Comparison of ENCODE assay signal across 20 cellular contexts in the genomic region with DNA sequence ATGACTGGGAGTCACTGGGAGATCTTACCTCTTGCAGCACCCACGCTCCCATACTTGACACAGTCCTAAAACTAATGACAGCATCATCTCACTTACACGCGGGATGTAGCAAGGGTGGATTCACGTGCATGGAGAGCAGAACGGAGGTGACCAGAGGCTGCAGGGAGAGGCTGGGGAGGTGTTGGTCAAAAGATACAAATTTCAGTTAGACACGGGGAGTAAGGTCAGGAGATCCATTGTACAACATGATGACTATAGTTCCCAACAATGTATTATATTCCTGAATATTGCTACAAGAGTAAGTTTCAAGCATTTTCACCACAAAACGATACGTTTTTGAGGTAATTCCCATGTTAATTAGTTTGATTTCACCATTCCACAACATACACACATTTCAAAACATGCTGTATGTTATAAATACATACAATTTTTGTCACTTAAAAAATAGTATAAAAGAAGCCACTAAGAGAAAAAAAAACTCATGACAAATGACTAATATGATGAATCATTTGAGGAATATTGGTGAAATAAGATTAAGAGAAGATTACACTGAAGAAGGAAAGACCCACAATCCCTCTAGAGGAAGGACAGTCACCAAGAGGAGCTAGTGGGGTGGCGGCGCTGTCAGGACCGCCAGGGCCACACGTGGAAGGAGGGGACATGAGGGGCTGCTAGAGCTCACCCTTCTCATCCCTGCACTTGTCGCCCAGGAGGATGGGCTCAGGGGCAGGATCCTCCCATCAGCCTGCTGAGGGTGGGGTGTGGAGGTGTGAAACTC. TPM values are rescaled to one million over a fixed set of nuclear protein-coding genes. Genes with fewer than 3 reads are reported as not detected.
DNase-seq lines count a peak whose midpoint lies in the region; FAIRE-seq and TF ChIP-seq lines count a peak whose summit lies in the region.
"Had no signal": no experiment of that assay in that cellular context is flagged by ENCODE, and none has a peak within 500 bp of the region (broad histone marks: within the 10 kb centered on the region; RNA-seq: fewer than 3 reads in every experiment).

No MANE protein-coding gene starts in this region.

- no peak overlapping the region for H3K9ac ChIP-seq in endodermal cell (ENCODE audit: extremely low read depth, low read length, poor library complexity, severe bottlenecking)

- H3K4me3 Mint-ChIP-seq in endodermal cell: no peak overlapping the region
- H3K4me3 Mint-ChIP-seq: activated B cell treated with CpG ODN at 0.5 μM for 24 hours; activated naive CD4-positive, alpha-beta T cell treated with anti-CD3 and anti-CD28 coated beads for 36 hours; CD4-positive, alpha-beta T cell; effector memory CD8-positive, alpha-beta T cell; immature natural killer cell had no signal

- no peak for TF ChIP-seq EP300 in esophagus muscularis mucosa (IDR thresholded peaks at IDR 0.05)

- H3K27ac ChIP-seq in esophagus muscularis mucosa (replicated peaks in 1 of 4): no peak overlapping the region
- no peak overlapping the region for H3K27ac ChIP-seq in endodermal cell (ENCODE audit: low read depth, low read length)
- H3K27ac ChIP-seq: coronary artery, left ventricle myocardium inferior, psoas muscle had no signal

- H3K36me3 ChIP-seq in esophagus muscularis mucosa (no peaks in the 10 kb centered on the region), endodermal cell (ENCODE audit: control insufficient read depth, insufficient read depth, low read length) (no peaks in the 10 kb centered on the region)
- H3K36me3 ChIP-seq: left ventricle myocardium inferior had no signal

- no peaks in the 10 kb centered on the region for H3K36me3 Mint-ChIP-seq in endodermal cell (ENCODE audit: low read depth)

- peak; percentile 87 for FAIRE-seq in urothelium cell line (lab: Jason Lieb, UNC)

- no peak for TF ChIP-seq POLR2A in esophagus muscularis mucosa (IDR thresholded peaks at IDR 0.05; ENCODE audit: low read depth)

- H3K27ac Mint-ChIP-seq in endodermal cell: no peak overlapping the region
- H3K27ac Mint-ChIP-seq: activated B cell treated with CpG ODN at 0.5 μM for 24 hours; activated naive CD4-positive, alpha-beta T cell treated with anti-CD3 and anti-CD28 coated beads for 36 hours; CD4-positive, alpha-beta T cell; effector memory CD8-positive, alpha-beta T cell; immature natural killer cell had no signal

- WGBS in esophagus muscularis mucosa: 84% methylated on average over 13 of the region's 13 CpGs
- WGBS in endodermal cell (ENCODE audit: insufficient coverage in 1 of 2, insufficient read length in 1 of 2), 2 experiments: 86 to 94% methylated on average over 6 to 13 of the region's 13 CpGs

- H3K4me3 ChIP-seq in esophagus muscularis mucosa: no peak overlapping the region
- no peak overlapping the region for H3K4me3 ChIP-seq in endodermal cell (ENCODE audit: low read length)
- H3K4me3 ChIP-seq: coronary artery, left ventricle myocardium inferior, psoas muscle had no signal

- no peaks in the 10 kb centered on the region for H3K4me1 Mint-ChIP-seq in endodermal cell
- H3K4me1 Mint-ChIP-seq: activated B cell treated with CpG ODN at 0.5 μM for 24 hours, immature natural killer cell had no signal

- H3K27me3 Mint-ChIP-seq in endodermal cell (ENCODE audit: insufficient read depth): no peaks in the 10 kb centered on the region

- no peaks in the 10 kb centered on the region for H3K9me3 ChIP-seq in esophagus muscularis mucosa
- peaks cover 5% of the 10 kb centered on the region for H3K9me3 ChIP-seq in endodermal cell (ENCODE audit: control insufficient read depth, low read length)

- intact Hi-C loops in esophagus muscularis mucosa (cut with DNase I): no loop called here

- H3K27me3 ChIP-seq in esophagus muscularis mucosa (no peaks in the 10 kb centered on the region), endodermal cell (ENCODE audit: control insufficient read depth, insufficient read depth, low read length, poor library complexity, severe bottlenecking) (no peaks in the 10 kb centered on the region)

- H3K9me3 Mint-ChIP-seq in endodermal cell: peaks cover 13% of the 10 kb centered on the region

- peaks cover 0 to 10% (median 0%) of the 10 kb centered on the region in 4 donors for H3K4me1 ChIP-seq in esophagus muscularis mucosa
- H3K4me1 ChIP-seq in endodermal cell (ENCODE audit: control insufficient read depth, insufficient read depth, low read length): no peaks in the 10 kb centered on the region
- H3K4me1 ChIP-seq: left ventricle myocardium inferior, psoas muscle had no signal

- TF ChIP-seq CTCF in esophagus muscularis mucosa (IDR thresholded peaks at IDR 0.05) (no peak), endodermal cell (conservative IDR thresholded peaks at IDR 0.05) (no peak)

- peak; percentile 42 for DNase-seq in HCEC 1CT
- peak; percentile 18 for DNase-seq in RKO (ENCODE audit: low spot score)
- DNase-seq in esophagus muscularis mucosa (ENCODE audit: extremely low spot score): peak; percentile 72
- DNase-seq in urothelium cell line (ENCODE audit: low spot score): no peak
- DNase-seq in endodermal cell: no peak
- DNase-seq in AML-193 (lab: John Stamatoyannopoulos, UW): no peak
- DNase-seq in AG08396 (ENCODE audit: low spot score): no peak
- DNase-seq: activated B cell treated with CpG ODN at 0.5 μM for 24 hours; activated naive CD4-positive, alpha-beta T cell treated with anti-CD3 and anti-CD28 coated beads for 36 hours; CD4-positive, alpha-beta T cell; effector memory CD8-positive, alpha-beta T cell; GOT3; hypothalamus; immature natural killer cell; left ventricle myocardium inferior; NCI-H446 treated with DMSO at 0.1 percent for 48 hours; psoas muscle; SHP77; stimulated activated naive CD4-positive, alpha-beta T cell treated with Interleukin-2 at 50 U/mL for 16 hours had no signal

RNA-seq across cellular contexts. Expression of a gene that starts 49.4 kb away (rescaled TPM):
- total RNA-seq in esophagus muscularis mucosa: 100 to 1,000 TPM in 2 of 4 donors, 10 to 100 TPM in 2; 79.3 to 125 (median 110) TPM
- total RNA-seq in endodermal cell: 1 to 10 TPM; 5.0 to 5.8 TPM
- polyA plus RNA-seq in endodermal cell (2013, experiment 1 of 2): 5.3 TPM
- polyA plus RNA-seq in endodermal cell (2013, experiment 2 of 2): 5.1 TPM
- total RNA-seq: activated B cell treated with CpG ODN at 0.5 μM for 24 hours; activated naive CD4-positive, alpha-beta T cell treated with anti-CD3 and anti-CD28 coated beads for 36 hours; CD4-positive, alpha-beta T cell had no signal
- polyA plus RNA-seq: immature natural killer cell had no signal

Comparison
In these comparisons a context has a peak if more than half of its experiments do, and no peak if none do; other contexts are left out.
1. DNase-seq: peak in HCEC 1CT (single experiment), RKO (single experiment) and esophagus muscularis mucosa (single experiment); none in urothelium cell line (single experiment), endodermal cell (single experiment), AML-193 (0 of 2) and AG08396 (single experiment).
2. RNA of a gene that starts 49.4 kb away (total RNA-seq): 79.3 to 125 TPM in esophagus muscularis mucosa; 5.0 to 5.8 TPM in endodermal cell; every median in the first group is over 10 times any median in the second.